In the genomic region with DNA sequence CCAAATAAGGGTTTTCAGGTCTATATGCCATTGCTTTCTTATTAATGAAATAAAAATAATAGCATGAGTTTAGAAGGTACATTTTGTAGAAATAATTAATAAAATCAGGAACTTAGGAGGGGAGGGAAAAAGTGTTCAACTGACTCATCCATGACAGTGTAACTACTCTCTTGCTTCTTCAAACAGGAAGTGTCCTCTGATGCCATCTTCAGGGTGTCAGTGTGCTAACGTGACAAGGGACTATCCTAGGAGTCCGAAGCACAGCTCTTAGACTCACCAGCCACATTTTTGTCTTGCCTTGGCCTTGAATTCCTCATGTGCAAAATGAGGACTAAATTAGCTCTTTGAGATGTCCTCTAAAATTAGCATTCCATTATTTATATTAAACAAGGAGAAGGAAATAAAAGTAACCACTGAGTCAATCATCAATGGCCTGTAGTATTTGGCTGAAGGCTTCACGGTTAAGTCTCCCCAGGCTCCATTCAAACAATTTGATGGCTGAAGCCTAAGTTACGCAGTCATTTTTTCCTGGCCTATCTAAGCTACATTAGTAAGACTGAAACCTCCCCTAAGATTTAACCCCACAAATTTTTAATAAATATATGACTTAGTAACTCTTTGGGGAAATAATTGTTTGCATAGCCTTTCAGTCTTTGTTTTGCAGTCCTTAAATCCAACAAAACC, we compare ENCODE assay signal across 2 cellular contexts.
TF ChIP-seq lines count a peak whose summit lies in the region.

No MANE protein-coding gene starts in this region.

TF ChIP-seq in HCT116, 20 proteins besides CTCF, POLR2A, EP300 and RAD21 (continued from another document):
- TF ChIP-seq, protein P1, sequence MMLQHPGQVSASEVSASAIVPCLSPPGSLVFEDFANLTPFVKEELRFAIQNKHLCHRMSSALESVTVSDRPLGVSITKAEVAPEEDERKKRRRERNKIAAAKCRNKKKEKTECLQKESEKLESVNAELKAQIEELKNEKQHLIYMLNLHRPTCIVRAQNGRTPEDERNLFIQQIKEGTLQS (IDR thresholded peaks at IDR 0.05) = no peak
- TF ChIP-seq SP1 (IDR thresholded peaks at IDR 0.05; ENCODE audit: low read depth) (no peak), YY1 (IDR thresholded peaks at IDR 0.05; ENCODE audit: extremely low read depth, insufficient replicate concordance, low read depth, low read length) (no peak), CBX3 (IDR thresholded peaks at IDR 0.05; ENCODE audit: low read depth) (no peak)

TF ChIP-seq in HepG2, 621 proteins besides CTCF, POLR2A, EP300 and RAD21:
- TF ChIP-seq, protein P2, sequence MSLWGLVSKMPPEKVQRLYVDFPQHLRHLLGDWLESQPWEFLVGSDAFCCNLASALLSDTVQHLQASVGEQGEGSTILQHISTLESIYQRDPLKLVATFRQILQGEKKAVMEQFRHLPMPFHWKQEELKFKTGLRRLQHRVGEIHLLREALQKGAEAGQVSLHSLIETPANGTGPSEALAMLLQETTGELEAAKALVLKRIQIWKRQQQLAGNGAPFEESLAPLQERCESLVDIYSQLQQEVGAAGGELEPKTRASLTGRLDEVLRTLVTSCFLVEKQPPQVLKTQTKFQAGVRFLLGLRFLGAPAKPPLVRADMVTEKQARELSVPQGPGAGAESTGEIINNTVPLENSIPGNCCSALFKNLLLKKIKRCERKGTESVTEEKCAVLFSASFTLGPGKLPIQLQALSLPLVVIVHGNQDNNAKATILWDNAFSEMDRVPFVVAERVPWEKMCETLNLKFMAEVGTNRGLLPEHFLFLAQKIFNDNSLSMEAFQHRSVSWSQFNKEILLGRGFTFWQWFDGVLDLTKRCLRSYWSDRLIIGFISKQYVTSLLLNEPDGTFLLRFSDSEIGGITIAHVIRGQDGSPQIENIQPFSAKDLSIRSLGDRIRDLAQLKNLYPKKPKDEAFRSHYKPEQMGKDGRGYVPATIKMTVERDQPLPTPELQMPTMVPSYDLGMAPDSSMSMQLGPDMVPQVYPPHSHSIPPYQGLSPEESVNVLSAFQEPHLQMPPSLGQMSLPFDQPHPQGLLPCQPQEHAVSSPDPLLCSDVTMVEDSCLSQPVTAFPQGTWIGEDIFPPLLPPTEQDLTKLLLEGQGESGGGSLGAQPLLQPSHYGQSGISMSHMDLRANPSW (CRISPR knock-in tag; IDR thresholded peaks at IDR 0.05; ENCODE audit: borderline replicate concordance) = no peak
- TF ChIP-seq SP5 (CRISPR knock-in tag; IDR thresholded peaks at IDR 0.05; ENCODE audit: borderline replicate concordance, low read depth) (no peak), FOXC1 (CRISPR knock-in tag; IDR thresholded peaks at IDR 0.05; ENCODE audit: borderline replicate concordance) (no peak), ZNF614 (CRISPR knock-in tag; IDR thresholded peaks at IDR 0.05; ENCODE audit: borderline replicate concordance) (no peak), TAF15 (IDR thresholded peaks at IDR 0.05; ENCODE audit: low read depth, low read length, poor library complexity, severe bottlenecking) (no peak), ZNF841 (CRISPR knock-in tag; IDR thresholded peaks at IDR 0.05; ENCODE audit: borderline replicate concordance) (no peak), ZNF615 (CRISPR knock-in tag; IDR thresholded peaks at IDR 0.05; ENCODE audit: borderline replicate concordance) (no peak), PAX8 (CRISPR knock-in tag; IDR thresholded peaks at IDR 0.05; ENCODE audit: borderline replicate concordance) (no peak), HOXD1 (CRISPR knock-in tag; IDR thresholded peaks at IDR 0.05) (no peak)
- TF ChIP-seq, protein P3, sequence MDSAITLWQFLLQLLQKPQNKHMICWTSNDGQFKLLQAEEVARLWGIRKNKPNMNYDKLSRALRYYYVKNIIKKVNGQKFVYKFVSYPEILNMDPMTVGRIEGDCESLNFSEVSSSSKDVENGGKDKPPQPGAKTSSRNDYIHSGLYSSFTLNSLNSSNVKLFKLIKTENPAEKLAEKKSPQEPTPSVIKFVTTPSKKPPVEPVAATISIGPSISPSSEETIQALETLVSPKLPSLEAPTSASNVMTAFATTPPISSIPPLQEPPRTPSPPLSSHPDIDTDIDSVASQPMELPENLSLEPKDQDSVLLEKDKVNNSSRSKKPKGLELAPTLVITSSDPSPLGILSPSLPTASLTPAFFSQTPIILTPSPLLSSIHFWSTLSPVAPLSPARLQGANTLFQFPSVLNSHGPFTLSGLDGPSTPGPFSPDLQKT (CRISPR knock-in tag; IDR thresholded peaks at IDR 0.05; ENCODE audit: borderline replicate concordance) = no peak
- TF ChIP-seq, protein P4, sequence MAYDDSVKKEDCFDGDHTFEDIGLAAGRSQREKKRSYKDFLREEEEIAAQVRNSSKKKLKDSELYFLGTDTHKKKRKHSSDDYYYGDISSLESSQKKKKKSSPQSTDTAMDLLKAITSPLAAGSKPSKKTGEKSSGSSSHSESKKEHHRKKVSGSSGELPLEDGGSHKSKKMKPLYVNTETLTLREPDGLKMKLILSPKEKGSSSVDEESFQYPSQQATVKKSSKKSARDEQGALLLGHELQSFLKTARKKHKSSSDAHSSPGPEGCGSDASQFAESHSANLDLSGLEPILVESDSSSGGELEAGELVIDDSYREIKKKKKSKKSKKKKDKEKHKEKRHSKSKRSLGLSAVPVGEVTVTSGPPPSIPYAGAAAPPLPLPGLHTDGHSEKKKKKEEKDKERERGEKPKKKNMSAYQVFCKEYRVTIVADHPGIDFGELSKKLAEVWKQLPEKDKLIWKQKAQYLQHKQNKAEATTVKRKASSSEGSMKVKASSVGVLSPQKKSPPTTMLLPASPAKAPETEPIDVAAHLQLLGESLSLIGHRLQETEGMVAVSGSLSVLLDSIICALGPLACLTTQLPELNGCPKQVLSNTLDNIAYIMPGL (CRISPR knock-in tag; IDR thresholded peaks at IDR 0.05; ENCODE audit: borderline replicate concordance in 1 of 2, low read depth in 1 of 2) = no peak
- TF ChIP-seq, protein P5, sequence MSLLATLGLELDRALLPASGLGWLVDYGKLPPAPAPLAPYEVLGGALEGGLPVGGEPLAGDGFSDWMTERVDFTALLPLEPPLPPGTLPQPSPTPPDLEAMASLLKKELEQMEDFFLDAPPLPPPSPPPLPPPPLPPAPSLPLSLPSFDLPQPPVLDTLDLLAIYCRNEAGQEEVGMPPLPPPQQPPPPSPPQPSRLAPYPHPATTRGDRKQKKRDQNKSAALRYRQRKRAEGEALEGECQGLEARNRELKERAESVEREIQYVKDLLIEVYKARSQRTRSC (CRISPR knock-in tag; IDR thresholded peaks at IDR 0.05; ENCODE audit: low read depth) = no peak
- TF ChIP-seq, protein P6, sequence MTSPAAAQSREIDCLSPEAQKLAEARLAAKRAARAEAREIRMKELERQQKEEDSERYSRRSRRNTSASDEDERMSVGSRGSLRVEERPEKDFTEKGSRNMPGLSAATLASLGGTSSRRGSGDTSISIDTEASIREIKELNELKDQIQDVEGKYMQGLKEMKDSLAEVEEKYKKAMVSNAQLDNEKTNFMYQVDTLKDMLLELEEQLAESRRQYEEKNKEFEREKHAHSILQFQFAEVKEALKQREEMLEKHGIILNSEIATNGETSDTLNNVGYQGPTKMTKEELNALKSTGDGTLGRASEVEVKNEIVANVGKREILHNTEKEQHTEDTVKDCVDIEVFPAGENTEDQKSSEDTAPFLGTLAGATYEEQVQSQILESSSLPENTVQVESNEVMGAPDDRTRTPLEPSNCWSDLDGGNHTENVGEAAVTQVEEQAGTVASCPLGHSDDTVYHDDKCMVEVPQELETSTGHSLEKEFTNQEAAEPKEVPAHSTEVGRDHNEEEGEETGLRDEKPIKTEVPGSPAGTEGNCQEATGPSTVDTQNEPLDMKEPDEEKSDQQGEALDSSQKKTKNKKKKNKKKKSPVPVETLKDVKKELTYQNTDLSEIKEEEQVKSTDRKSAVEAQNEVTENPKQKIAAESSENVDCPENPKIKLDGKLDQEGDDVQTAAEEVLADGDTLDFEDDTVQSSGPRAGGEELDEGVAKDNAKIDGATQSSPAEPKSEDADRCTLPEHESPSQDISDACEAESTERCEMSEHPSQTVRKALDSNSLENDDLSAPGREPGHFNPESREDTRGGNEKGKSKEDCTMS (CRISPR knock-in tag; conservative IDR thresholded peaks at IDR 0.05) = no peak
